21 cellular contexts compared by ENCODE assay signal in the genomic region with DNA sequence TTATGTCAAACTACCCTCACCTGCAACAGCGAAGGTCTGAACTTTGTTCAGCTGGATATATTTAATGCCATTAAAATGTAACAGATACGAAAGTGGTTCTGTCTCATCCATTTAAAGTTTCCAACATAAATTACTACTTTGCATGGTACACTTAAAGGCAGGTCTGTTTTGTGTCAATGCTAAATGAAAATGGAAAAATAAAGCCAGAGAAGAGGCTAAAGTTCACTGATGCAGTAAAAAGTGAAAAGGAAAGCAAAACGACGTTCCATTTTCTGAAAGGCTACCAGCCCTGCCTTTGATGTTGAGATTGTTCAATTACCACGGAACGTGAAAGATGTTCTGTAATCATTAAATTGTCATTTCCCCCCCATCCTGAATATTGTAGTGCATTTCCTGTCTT.
DNase-seq lines count a peak whose midpoint lies in the region; ATAC-seq, FAIRE-seq and TF ChIP-seq lines count a peak whose summit lies in the region.
"Had no signal": no experiment of that assay in that cellular context is flagged by ENCODE, and none has a peak within 500 bp of the region (broad histone marks: within the 10 kb centered on the region; RNA-seq: fewer than 3 reads in every experiment).

No MANE protein-coding gene starts in this region.

- no peak overlapping the region for H3K27ac ChIP-seq in small intestine (ENCODE audit: low read depth in 1 of 2, low read length in 1 of 2)
- H3K27ac ChIP-seq in MM.1S (ENCODE audit: low read length) = no peak overlapping the region
- H3K27ac ChIP-seq: SK-N-MC had no signal

- no peaks in the 10 kb centered on the region for H3K9me2 ChIP-seq in MM.1S (replicated peaks; ENCODE audit: insufficient read depth, low read length)

- peak; percentile 82 for ATAC-seq in SK-N-SH treated with all-trans-retinoic acid at 6 μM for 48 hours
- ATAC-seq: HepG2, Right ventricle myocardium inferior had no signal

- no peaks in the 10 kb centered on the region for H3F3A ChIP-seq in MM.1S (ENCODE audit: insufficient read depth, low read length)

- H3K4me2 ChIP-seq in MM.1S (ENCODE audit: low read depth, low read length) = no peak overlapping the region

- no peaks in the 10 kb centered on the region for H3K36me3 ChIP-seq in small intestine (ENCODE audit: control insufficient read depth in 2 of 2, insufficient read depth in 2 of 2, low read length in 2 of 2)
- H3K36me3 ChIP-seq in MM.1S (replicated peaks; ENCODE audit: insufficient read depth, low read length) = no peaks in the 10 kb centered on the region

- TF ChIP-seq CTCF in fibroblast of villous mesenchyme (IDR thresholded peaks at IDR 0.05; ENCODE audit: insufficient read depth, low read depth, low read length) (no peak), MM.1S (IDR thresholded peaks at IDR 0.05; ENCODE audit: low read length) (no peak)

- no peaks in the 10 kb centered on the region for H3K79me2 ChIP-seq in MM.1S (ENCODE audit: low read length)

- no peak overlapping the region for H3K4me3 ChIP-seq in fibroblast of villous mesenchyme (ENCODE audit: low read depth, low read length)
- H3K4me3 ChIP-seq in small intestine (ENCODE audit: low read depth in 1 of 2, low read length in 2 of 2) = no peak overlapping the region
- no peak overlapping the region for H3K4me3 ChIP-seq in MM.1S (ENCODE audit: low read length)
- H3K4me3 ChIP-seq: SK-N-MC had no signal

- no peak for FAIRE-seq in small intestine (lab: Jason Lieb, UNC)
- FAIRE-seq: GM12892, GM18507, H1, HepG2, RCC 7860 had no signal

- no peaks in the 10 kb centered on the region for H4K20me1 ChIP-seq in MM.1S (ENCODE audit: insufficient read depth, low read length)

- H3K9ac ChIP-seq in MM.1S (ENCODE audit: low read length) = no peak overlapping the region

- WGBS in small intestine, 3 donors = 13 to 30% (median 27%) methylated on average over 6 of the region's 6 CpGs

- DNase-seq in NCI-H2227 (lab: John Stamatoyannopoulos, UW; ENCODE audit: unreplicated experiment) (peak; percentile 36), fibroblast of villous mesenchyme (ENCODE audit: low read depth) (peak; percentile 23), small intestine (peak; percentile 36), LoVo (ENCODE audit: low spot score) (no peak), SHP77 (lab: John Stamatoyannopoulos, UW) (no peak), MM.1S (no peak)
- DNase-seq: C1 segment of cervical spinal cord; CD8-positive, alpha-beta memory T cell; KG1; NCI-H1417; NCI-H1930; NCI-H526 treated with DMSO at 0.1 percent for 48 hours; NK-92 treated with Interleukin-12 subunit alpha and Interleukin-12 subunit beta, amount 100 ng/mL, for 24 hours had no signal

- no peaks in the 10 kb centered on the region for H3K4me1 ChIP-seq in small intestine (ENCODE audit: control insufficient read depth in 2 of 2, insufficient read depth in 1 of 2, low read depth in 1 of 2, low read length in 1 of 2)
- H3K4me1 ChIP-seq in MM.1S (ENCODE audit: low read length) = no peaks in the 10 kb centered on the region

- no peaks in the 10 kb centered on the region for H3K9me3 ChIP-seq in small intestine (ENCODE audit: control insufficient read depth, low read depth)
- H3K9me3 ChIP-seq in MM.1S (replicated peaks; ENCODE audit: insufficient read depth, low read length) = no peaks in the 10 kb centered on the region

- H2AFZ ChIP-seq in MM.1S (ENCODE audit: low read length) = no peak overlapping the region

- H3K27me3 ChIP-seq in small intestine (ENCODE audit: control insufficient read depth in 2 of 2, insufficient read depth in 2 of 2, low read length in 2 of 2) (no peaks in the 10 kb centered on the region), MM.1S (replicated peaks; ENCODE audit: insufficient read depth, low read length) (no peaks in the 10 kb centered on the region)

TF ChIP-seq in SK-N-SH treated with all-trans-retinoic acid at 6 μM for 48 hours, 23 proteins besides CTCF, POLR2A, EP300 and RAD21:
- TF ChIP-seq OSR1 (CRISPR knock-in tag; IDR thresholded peaks at IDR 0.05) = no peak
- peak; percentile 81 for TF ChIP-seq TOX (CRISPR knock-in tag; IDR thresholded peaks at IDR 0.05; ENCODE audit: borderline replicate concordance)
- TF ChIP-seq ZNF70 (CRISPR knock-in tag; IDR thresholded peaks at IDR 0.05) = no peak
- no peak for TF ChIP-seq PPARA (CRISPR knock-in tag; IDR thresholded peaks at IDR 0.05; ENCODE audit: borderline replicate concordance)
- peak; percentile 79 for TF ChIP-seq ISL1 (CRISPR knock-in tag; IDR thresholded peaks at IDR 0.05)

Comparison
In these comparisons a context has a peak if more than half of its experiments do, and no peak if none do; other contexts are left out.
1. DNase-seq: peak in NCI-H2227 (single experiment), fibroblast of villous mesenchyme (single experiment) and small intestine (single experiment); none in LoVo (single experiment), SHP77 (0 of 2) and MM.1S (single experiment).